In the genomic region with DNA sequence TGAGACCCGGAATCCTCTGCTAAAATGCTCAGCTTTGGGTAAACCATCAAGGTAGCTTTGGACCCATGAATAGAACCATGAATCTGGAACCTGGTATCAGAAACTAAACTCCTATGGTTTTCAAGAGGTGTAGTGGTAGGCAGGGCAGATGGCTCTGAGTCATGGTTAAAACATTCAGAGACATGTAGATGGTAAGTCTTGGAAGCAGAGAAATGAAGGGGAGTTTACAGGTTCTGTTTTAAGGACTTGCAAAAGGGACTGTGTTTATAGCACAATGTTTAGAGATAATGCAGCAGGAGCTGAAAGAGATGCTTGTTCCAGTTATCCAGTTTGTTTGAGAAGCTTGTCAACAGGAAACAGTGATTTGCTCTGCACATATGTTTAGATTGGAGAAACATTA, we compare ENCODE assay signal across 1 cellular context.
TF ChIP-seq lines count a peak whose summit lies in the region.

No MANE protein-coding gene starts in this region.

TF ChIP-seq in IMR-90, 13 proteins besides CTCF, POLR2A, EP300 and RAD21:
- TF ChIP-seq MAFK (IDR thresholded peaks at IDR 0.05; ENCODE audit: low read depth, low read length) (no peak), MAZ (IDR thresholded peaks at IDR 0.05; ENCODE audit: borderline replicate concordance, low read depth, low read length) (no peak), RCOR1 (IDR thresholded peaks at IDR 0.05; ENCODE audit: insufficient replicate concordance, low read length) (no peak), CEBPB (IDR thresholded peaks at IDR 0.05; ENCODE audit: low read depth, low read length) (no peak), CHD1 (IDR thresholded peaks at IDR 0.05; ENCODE audit: low read depth, low read length) (no peak), SMC3 (IDR thresholded peaks at IDR 0.05; ENCODE audit: low read depth, low read length) (no peak), RFX5 (IDR thresholded peaks at IDR 0.05; ENCODE audit: low read depth, low read length) (no peak), BHLHE40 (IDR thresholded peaks at IDR 0.05; ENCODE audit: low read depth, low read length) (no peak)
